8 cellular contexts compared by ENCODE assay signal in the genomic region with DNA sequence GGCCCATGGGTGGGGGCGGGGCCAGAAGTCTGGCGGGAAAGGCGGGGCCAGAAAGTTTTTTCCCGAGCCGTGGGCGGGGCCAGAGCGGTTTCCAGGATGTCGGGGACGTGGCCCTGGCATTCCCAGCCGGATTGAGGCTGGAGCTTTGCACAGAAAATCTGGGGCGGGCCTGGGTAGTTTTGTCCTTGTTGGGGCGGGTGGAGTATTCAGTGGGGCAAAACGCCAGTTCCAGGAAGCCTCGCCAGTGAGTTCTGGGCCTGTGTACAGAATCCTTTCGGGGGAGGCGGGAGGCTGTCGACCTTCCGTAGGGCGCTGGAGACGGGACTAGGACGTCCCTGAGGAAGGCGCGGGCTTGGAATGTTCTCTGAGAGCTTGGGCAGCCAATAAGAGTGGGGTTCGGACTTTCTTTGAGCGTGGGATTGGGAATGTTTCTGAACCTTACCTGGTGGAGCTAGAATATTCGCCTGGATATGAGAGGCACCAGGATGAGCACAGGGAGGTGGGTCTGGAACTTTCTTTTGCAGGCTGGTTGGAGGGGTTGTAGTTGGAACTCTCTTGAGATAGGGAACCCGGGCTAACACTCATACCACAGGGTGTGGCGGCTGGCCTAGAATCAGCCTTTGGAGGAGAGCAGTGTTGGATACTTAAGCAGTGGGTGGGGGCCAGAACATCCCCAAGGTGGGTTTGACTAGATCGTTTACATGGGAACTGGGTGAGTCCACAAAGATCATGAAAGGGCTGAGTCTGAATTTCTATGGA. TPM values are rescaled to one million over a fixed set of nuclear protein-coding genes. Genes with fewer than 3 reads are reported as not detected.
DNase-seq lines count a peak whose midpoint lies in the region; ATAC-seq, FAIRE-seq and TF ChIP-seq lines count a peak whose summit lies in the region.

No MANE protein-coding gene starts in this region.

- H3K36me3 ChIP-seq in kidney (ENCODE audit: control insufficient read depth in 1 of 2, insufficient read depth in 2 of 2, low read length in 2 of 2): peaks cover 14 to 22% of the 10 kb centered on the region in 2 donors

- ATAC-seq in GM21381 (IDR thresholded peaks at IDR 0.05; ENCODE audit: unreplicated experiment): no peak
- ATAC-seq in GM18511 (IDR thresholded peaks at IDR 0.05; ENCODE audit: unreplicated experiment): no peak

- TF ChIP-seq CTCF in 22Rv1 (IDR thresholded peaks at IDR 0.05) (no peak), HFF-Myc (IDR thresholded peaks at IDR 0.05; ENCODE audit: low read depth, low read length, missing control alignments) (no peak), kidney (IDR thresholded peaks at IDR 0.05; ENCODE audit: borderline replicate concordance, extremely low read depth, insufficient read depth) (no peak)

- no peaks in the 10 kb centered on the region for H3K9me3 ChIP-seq in kidney (ENCODE audit: control insufficient read depth in 1 of 2, low read length in 2 of 2)

- no peak for FAIRE-seq in kidney (lab: Jason Lieb, UNC)

- intact Hi-C loops in kidney (cut with DNase I): no loop called here

- H3K4me1 ChIP-seq in kidney (ENCODE audit: control insufficient read depth in 1 of 2, insufficient read depth in 1 of 2, low read depth in 1 of 2, low read length in 2 of 2): peaks cover 8 to 12% of the 10 kb centered on the region in 2 donors

- H3K27ac ChIP-seq in 22Rv1 (peak overlapping the region; percentile 95), kidney (ENCODE audit: low read depth in 2 of 2, low read length in 2 of 2) (peak overlapping the region; percentile 91 to 92), temporal lobe (ENCODE audit: low read depth, low read length) (peak overlapping the region; percentile 95)

- DNase-seq in HFF-Myc (ENCODE audit: extremely low read depth, low read depth) (no peak), amniotic stem cell (lab: John Stamatoyannopoulos, UW) (peak; percentile 90), kidney (peak; percentile 80), NCI-H2107 treated with DMSO at 0.1 percent for 48 hours (lab: John Stamatoyannopoulos, UW; ENCODE audit: unreplicated experiment) (no peak)

- H3K9ac ChIP-seq in kidney (ENCODE audit: low read length in 2 of 2): peak overlapping the region; percentile 18 to 90

- H3K4me3 ChIP-seq in HFF-Myc (replicated peaks; ENCODE audit: low read depth, low read length) (peak overlapping the region; percentile 61), kidney (ENCODE audit: low read length in 2 of 2) (peak overlapping the region; percentile 51 to 76)

RNA-seq across cellular contexts. Expression of gene CCDC9, which starts 1.3 kb away (rescaled TPM):
- total RNA-seq in kidney: 49.0 TPM
- 14.0 TPM for polyA plus RNA-seq in kidney (ENCODE audit: insufficient read depth, low read depth, low replicate concordance)
- 2.2 TPM for total RNA-seq in temporal lobe

RNA-seq across cellular contexts. Expression of gene INAFM1, which starts 17.1 kb away (rescaled TPM):
- total RNA-seq in kidney (28.4 TPM), temporal lobe (3.2 TPM)
- polyA plus RNA-seq in kidney (ENCODE audit: insufficient read depth, low read depth, low replicate concordance): 17.0 TPM

RNA-seq across cellular contexts. Expression of gene BBC3, which starts 26.6 kb away (rescaled TPM):
- 14.2 TPM for total RNA-seq in kidney
- polyA plus RNA-seq in kidney (ENCODE audit: insufficient read depth, low read depth, low replicate concordance): 3.2 TPM
- total RNA-seq in temporal lobe: 5.2 TPM

RNA-seq across cellular contexts. Expression of gene C5AR1, which starts 52.1 kb away (rescaled TPM):
- total RNA-seq in kidney (26.6 TPM), temporal lobe (0.25 TPM)
- 6.5 TPM for polyA plus RNA-seq in kidney (ENCODE audit: insufficient read depth, low read depth, low replicate concordance)

Comparison
In these comparisons a context has a peak if more than half of its experiments do, and no peak if none do; other contexts are left out.
1. DNase-seq: peak in amniotic stem cell (single experiment) and kidney (single experiment); none in HFF-Myc (single experiment) and NCI-H2107 treated with DMSO at 0.1 percent for 48 hours (single experiment).
2. RNA of gene CCDC9, which starts 1.3 kb away (total RNA-seq): 49.0 TPM in kidney (single experiment); 2.2 TPM in temporal lobe (single experiment); every median in the first group is over 10 times any median in the second.
3. Peak in every context shown above with its lines, with median percentiles within 50 percentile points of each other: H3K27ac ChIP-seq.